In the genomic region with DNA sequence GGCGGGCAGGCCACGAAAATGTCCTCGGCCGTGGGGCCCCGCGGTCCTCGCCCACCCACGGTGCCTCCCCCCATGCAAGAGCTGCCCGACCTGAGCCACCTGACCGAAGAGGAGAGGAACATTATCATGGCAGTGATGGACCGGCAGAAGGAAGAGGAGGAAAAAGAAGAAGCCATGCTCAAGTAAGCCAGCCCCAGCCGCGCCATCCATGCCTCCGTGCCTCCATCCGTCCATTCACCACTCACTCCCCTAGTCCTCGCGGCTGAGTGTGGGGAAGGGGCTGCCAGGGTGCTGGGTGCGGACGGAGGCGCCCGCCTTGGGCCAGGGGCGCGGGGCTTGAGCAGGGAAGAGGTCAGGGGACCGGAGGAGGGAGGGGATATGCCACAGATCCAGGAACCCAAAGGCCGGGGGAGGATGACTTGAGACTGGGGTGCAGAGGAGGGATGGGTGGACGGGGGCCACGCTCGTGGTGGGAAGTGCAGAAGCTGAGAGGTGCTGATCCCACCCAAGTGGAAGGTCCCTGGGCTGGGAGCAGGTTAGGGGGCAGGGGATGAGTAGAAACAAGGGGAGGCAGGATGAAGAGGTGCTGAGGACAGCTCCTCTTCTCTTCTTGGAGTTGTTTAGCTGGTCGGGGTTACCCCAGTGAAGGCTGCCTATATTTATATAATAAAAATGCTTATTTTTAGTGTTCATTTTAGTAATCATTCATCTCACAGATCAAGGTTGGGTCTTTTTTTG, we compare ENCODE assay signal across 8 cellular contexts. TPM values are rescaled to one million over a fixed set of nuclear protein-coding genes. Genes with fewer than 3 reads are reported as not detected.
DNase-seq lines count a peak whose midpoint lies in the region; ATAC-seq lines count a peak whose summit lies in the region.

No MANE protein-coding gene starts in this region.

- no peaks in the 10 kb centered on the region for H3K79me1 ChIP-seq in trophoblast cell (ENCODE audit: low read length)

- H3K27ac ChIP-seq in trophoblast cell (ENCODE audit: low read depth, low read length), result no peak overlapping the region

- no CpG with 5 or more reads among the region's 29 CpGs for WGBS in trophoblast cell (ENCODE audit: extremely low coverage, insufficient coverage, insufficient read length)

- H3K4me2 ChIP-seq in trophoblast cell (ENCODE audit: low read length), result peak overlapping the region; percentile 84

- no peaks in the 10 kb centered on the region for H3K9me3 ChIP-seq in ES-I3 (ENCODE audit: control insufficient read depth, insufficient read depth, low read length)
- peaks cover 2% of the 10 kb centered on the region for H3K9me3 ChIP-seq in trophoblast cell (ENCODE audit: insufficient read depth, low read depth, low read length)

- no peak overlapping the region for H3K4ac ChIP-seq in trophoblast cell (ENCODE audit: low read depth, low read length)

- H4K8ac ChIP-seq in trophoblast cell (ENCODE audit: low read depth, low read length), result no peak overlapping the region

- H3K9ac ChIP-seq in ES-I3 (ENCODE audit: low read depth, low read length) (peak overlapping the region; percentile 70), trophoblast cell (ENCODE audit: low read length) (no peak overlapping the region)

- no peak overlapping the region for H2BK120ac ChIP-seq in trophoblast cell (ENCODE audit: insufficient read depth, low read length, poor library complexity)

- H3K79me2 ChIP-seq in trophoblast cell (ENCODE audit: control insufficient read depth, insufficient read depth, low read length, poor library complexity), result no peaks in the 10 kb centered on the region

- H3K4me1 ChIP-seq in ES-I3 (ENCODE audit: insufficient read depth, low read length) (no peaks in the 10 kb centered on the region), trophoblast cell (ENCODE audit: control insufficient read depth in 1 of 2, insufficient read depth in 2 of 2, low read length in 2 of 2) (peaks cover 7 to 8% of the 10 kb centered on the region in 2 experiments)

- no peak overlapping the region for H3K14ac ChIP-seq in trophoblast cell (ENCODE audit: low read length)

- peak; percentile 56 for DNase-seq in ecto neural progenitor cell (ENCODE audit: low spot score)
- DNase-seq in trophoblast cell, result no peak
- no peak for DNase-seq in NCI-H2227 treated with DMSO at 0.1 percent for 48 hours (lab: John Stamatoyannopoulos, UW)
- DNase-seq in SIG-M5 (lab: John Stamatoyannopoulos, UW), result no peak
- DNase-seq in stimulated activated CD4-positive, alpha-beta T cell treated with anti-CD3 and anti-CD28 coated beads, Interleukin-4, amount 100 ng/mL, for 24 hours, result no peak

- H3K18ac ChIP-seq in trophoblast cell (ENCODE audit: low read length), result no peak overlapping the region

- peaks cover 10% of the 10 kb centered on the region for H3K27me3 ChIP-seq in trophoblast cell (ENCODE audit: insufficient read depth, low read length)

- H3K36me3 ChIP-seq in ES-I3 (ENCODE audit: insufficient read depth, low read length) (no peaks in the 10 kb centered on the region), trophoblast cell (ENCODE audit: control insufficient read depth in 1 of 2, insufficient read depth in 2 of 2, low read length in 2 of 2) (no peaks in the 10 kb centered on the region)

- no peak overlapping the region for H4K12ac ChIP-seq in trophoblast cell (ENCODE audit: low read depth, low read length)

- no peak overlapping the region for H4K91ac ChIP-seq in trophoblast cell (ENCODE audit: low read depth, low read length)

- ATAC-seq in HG02981 (IDR thresholded peaks at IDR 0.05; ENCODE audit: unreplicated experiment) (peak; percentile 16), GM19467 (IDR thresholded peaks at IDR 0.05; ENCODE audit: unreplicated experiment) (no peak)

- H2BK5ac ChIP-seq in trophoblast cell (ENCODE audit: low read depth, low read length, poor library complexity), result no peak overlapping the region

- H2BK12ac ChIP-seq in trophoblast cell (ENCODE audit: low read length), result no peak overlapping the region

- no peak overlapping the region for H2AK5ac ChIP-seq in trophoblast cell (ENCODE audit: low read length)

- peak overlapping the region; percentile 68 for H3K4me3 ChIP-seq in trophoblast cell (ENCODE audit: low read depth, low read length)

- peak overlapping the region; percentile 74 for H2AFZ ChIP-seq in trophoblast cell (ENCODE audit: insufficient read depth, low read length, poor library complexity)

- H3K23ac ChIP-seq in trophoblast cell (ENCODE audit: low read length), result no peak overlapping the region

RNA-seq across cellular contexts. Expression of a gene that starts 0.8 kb away (rescaled TPM):
- polyA plus RNA-seq in trophoblast cell (2013), result 0.25 and 0.29 TPM in 2 replicates
